8 cellular contexts compared by ENCODE assay signal in the genomic region with DNA sequence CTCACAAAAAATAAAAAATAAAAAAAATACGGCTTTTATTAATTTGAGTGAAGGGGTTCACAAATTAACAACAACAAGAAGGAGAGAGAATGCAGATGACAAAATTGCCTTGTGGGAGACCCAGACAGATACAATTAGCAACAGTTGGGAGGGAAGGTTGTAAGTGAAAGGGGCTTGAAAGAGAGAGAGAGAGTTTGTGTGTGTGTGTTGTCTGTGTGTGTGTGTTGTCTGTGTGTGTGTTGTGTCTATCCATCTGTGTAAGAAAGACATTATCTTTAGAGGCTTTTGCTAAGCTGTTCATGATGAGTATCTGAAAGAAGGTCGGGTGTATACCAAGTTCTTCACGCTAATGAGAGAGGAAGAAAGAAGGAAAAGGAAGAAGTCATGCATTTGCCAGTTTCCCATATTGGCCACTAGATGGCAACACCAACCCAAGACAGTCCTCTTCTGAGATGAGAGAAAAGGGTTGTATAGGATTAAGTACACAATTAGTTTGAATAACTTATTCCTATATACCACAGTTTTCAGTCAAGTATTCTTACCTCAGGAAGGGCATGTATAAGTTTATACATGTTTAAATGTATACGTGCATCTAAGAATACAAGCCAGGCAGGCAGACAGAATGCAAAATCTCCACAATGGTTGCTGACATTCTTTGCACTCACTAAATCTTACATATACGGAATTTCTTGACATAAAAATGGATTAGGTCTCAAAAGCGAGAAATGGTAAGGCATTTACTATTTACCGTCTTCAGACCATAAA.
A peak's percentile ranks its signal among the peaks of the same experiment; 100 is the strongest.
DNase-seq lines count a peak whose midpoint lies in the region; ATAC-seq and TF ChIP-seq lines count a peak whose summit lies in the region.

No MANE protein-coding gene starts in this region.

- no peaks in the 10 kb centered on the region for H3K4me1 ChIP-seq in neural progenitor cell

- no peaks in the 10 kb centered on the region for H3F3A ChIP-seq in neural progenitor cell (ENCODE audit: low read depth)

- no peak overlapping the region for H3K27ac Mint-ChIP-seq in neural progenitor cell

- H3K79me2 ChIP-seq in neural progenitor cell (ENCODE audit: low read depth), result no peaks in the 10 kb centered on the region

- ATAC-seq in GM18867 (IDR thresholded peaks at IDR 0.05; ENCODE audit: unreplicated experiment), result peak; percentile 67
- ATAC-seq in HG03064 (IDR thresholded peaks at IDR 0.05; ENCODE audit: low read depth, unreplicated experiment), result peak; percentile 73

- H3K4me3 ChIP-seq in fibroblast of the aortic adventitia (ENCODE audit: low read depth, low read length) (peak overlapping the region; percentile 6), neural progenitor cell (no peak overlapping the region)

- H3K27me3 Mint-ChIP-seq in neural progenitor cell (ENCODE audit: insufficient read depth, low read depth), result peaks cover 2% of the 10 kb centered on the region

- H3K4me1 Mint-ChIP-seq in neural progenitor cell, result peaks cover 2% of the 10 kb centered on the region

- no peaks in the 10 kb centered on the region for H3K36me3 Mint-ChIP-seq in neural progenitor cell

- H3K27me3 ChIP-seq in neural progenitor cell, result no peaks in the 10 kb centered on the region

- H3K4me2 ChIP-seq in neural progenitor cell, result no peak overlapping the region

- no peaks in the 10 kb centered on the region for H3K9me3 Mint-ChIP-seq in neural progenitor cell

- TF ChIP-seq CTCF in fibroblast of the aortic adventitia (IDR thresholded peaks at IDR 0.05; ENCODE audit: insufficient read depth, low read length), result peak; percentile 92
- peak; percentile 85 for TF ChIP-seq CTCF in neural progenitor cell (IDR thresholded peaks at IDR 0.05)

- H3K27ac ChIP-seq in neural progenitor cell, result no peak overlapping the region

- H2AFZ ChIP-seq in neural progenitor cell (replicated peaks), result peak overlapping the region; percentile 15

- H4K20me1 ChIP-seq in neural progenitor cell (ENCODE audit: low read depth), result no peaks in the 10 kb centered on the region

- H3K9me3 ChIP-seq in neural progenitor cell (ENCODE audit: low read depth), result no peaks in the 10 kb centered on the region

- H3K36me3 ChIP-seq in neural progenitor cell, result no peaks in the 10 kb centered on the region

- DNase-seq in CMK (ENCODE audit: low read depth) (peak; percentile 53), NCI-H2227 treated with DMSO at 0.1 percent for 48 hours (lab: John Stamatoyannopoulos, UW) (peak; percentile 37), fibroblast of the aortic adventitia (ENCODE audit: low read depth) (peak; percentile 82), neural progenitor cell (ENCODE audit: low spot score) (peak; percentile 53), 8988T (no peak)
- DNase-seq in activated CD4-positive, alpha-beta T cell treated with anti-CD3 and anti-CD28 coated beads, Interleukin-2, amount 50 U/mL, for 48 hours, result peak; percentile 4 to 11

- no peak overlapping the region for H3K9ac ChIP-seq in neural progenitor cell

- no peak overlapping the region for H3K4me3 Mint-ChIP-seq in neural progenitor cell
